21 cellular contexts compared by ENCODE assay signal in the genomic region with DNA sequence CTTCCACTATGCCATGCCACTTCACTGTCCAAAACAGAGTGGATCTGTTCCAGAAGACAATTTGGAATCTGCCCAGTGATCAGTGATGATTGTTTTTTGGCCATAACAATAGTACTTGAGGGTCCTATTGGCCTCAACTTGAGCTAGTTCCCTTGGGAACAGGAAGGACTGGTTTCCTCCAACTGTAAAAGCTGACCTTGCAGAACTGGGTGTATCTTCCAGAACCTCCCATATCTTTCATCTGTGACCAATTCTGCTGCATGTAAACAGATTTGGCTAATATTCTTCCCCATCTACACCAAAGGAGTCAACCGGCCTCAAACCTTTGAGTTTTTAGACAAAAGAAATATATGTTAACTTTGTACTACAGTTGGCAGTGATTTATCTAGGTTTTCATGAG.
DNase-seq lines count a peak whose midpoint lies in the region; ATAC-seq, FAIRE-seq and TF ChIP-seq lines count a peak whose summit lies in the region.
"Had no signal": no experiment of that assay in that cellular context is flagged by ENCODE, and none has a peak within 500 bp of the region (broad histone marks: within the 10 kb centered on the region; RNA-seq: fewer than 3 reads in every experiment).

No MANE protein-coding gene starts in this region.

- TF ChIP-seq CTCF in HepG2 (CRISPR knock-in tag; IDR thresholded peaks at IDR 0.05): no peak
- no peak for TF ChIP-seq CTCF in right lobe of liver (IDR thresholded peaks at IDR 0.05)
- no peak for TF ChIP-seq CTCF in parathyroid adenoma (IDR thresholded peaks at IDR 0.05)

- H2AFZ ChIP-seq in HepG2 (ENCODE audit: low read length) (no peak overlapping the region), parathyroid adenoma (no peak overlapping the region)

- H3K9me3 ChIP-seq in HepG2 (ENCODE audit: low read length) (no peaks in the 10 kb centered on the region), right lobe of liver (no peaks in the 10 kb centered on the region), parathyroid adenoma (ENCODE audit: control insufficient read depth, low read length) (no peaks in the 10 kb centered on the region), SJCRH30 (replicated peaks) (no peaks in the 10 kb centered on the region)

- TF ChIP-seq EP300 in HepG2 (IDR thresholded peaks at IDR 0.05; ENCODE audit: low read depth in 2 of 2, low read length in 2 of 2): no peak
- TF ChIP-seq EP300 in HepG2 (CRISPR knock-in tag; IDR thresholded peaks at IDR 0.05; ENCODE audit: borderline replicate concordance): no peak

- WGBS in HepG2 (ENCODE audit: low lambda C conversion rate): 0% methylated on average over 1 of the region's 1 CpG
- WGBS in right lobe of liver (ENCODE audit: insufficient coverage, low coverage, low lambda C conversion rate, missing lambda C conversion rate): 67% methylated on average over 1 of the region's 1 CpG

- H3K27me3 ChIP-seq in HepG2 (ENCODE audit: control insufficient read depth in 1 of 2, insufficient read depth in 2 of 2, low read length in 2 of 2): no peaks in the 10 kb centered on the region
- H3K27me3 ChIP-seq in right lobe of liver: no peaks in the 10 kb centered on the region
- no peaks in the 10 kb centered on the region for H3K27me3 ChIP-seq in parathyroid adenoma (ENCODE audit: control insufficient read depth, insufficient read depth, low read length)
- H3K27me3 ChIP-seq in SJCRH30: no peaks in the 10 kb centered on the region

- no peaks in the 10 kb centered on the region for H3K4me1 Mint-ChIP-seq in activated CD8-positive, alpha-beta memory T cell treated with anti-CD3 and anti-CD28 coated beads, Interleukin-2, amount 10 ng/mL, durations not matched to agents 7 days and 5 days
- H3K4me1 Mint-ChIP-seq: CD4-positive, alpha-beta memory T cell had no signal

- intact Hi-C loops in HepG2 (cut with micrococcal nuclease; ENCODE audit: unreplicated experiment): no loop called here
- intact Hi-C loops in right lobe of liver (cut with DNase I): no loop called here

- H3K36me3 Mint-ChIP-seq in activated CD8-positive, alpha-beta memory T cell treated with anti-CD3 and anti-CD28 coated beads, Interleukin-2, amount 10 ng/mL, durations not matched to agents 7 days and 5 days: no peaks in the 10 kb centered on the region
- H3K36me3 Mint-ChIP-seq: CD4-positive, alpha-beta memory T cell had no signal

- H3K27ac Mint-ChIP-seq in activated CD8-positive, alpha-beta memory T cell treated with anti-CD3 and anti-CD28 coated beads, Interleukin-2, amount 10 ng/mL, durations not matched to agents 7 days and 5 days: no peak overlapping the region
- H3K27ac Mint-ChIP-seq: CD4-positive, alpha-beta memory T cell; HFFc6 had no signal

- FAIRE-seq in HepG2 (lab: Jason Lieb, UNC): no peak
- FAIRE-seq: GM12878, GM19239, H54 had no signal

- H3K4me2 ChIP-seq in HepG2 (ENCODE audit: low read depth, low read length) (no peak overlapping the region), parathyroid adenoma (ENCODE audit: low read length) (no peak overlapping the region)

- H3K4me3 ChIP-seq in HepG2 (replicated peaks in 1 of 3; ENCODE audit: insufficient read depth in 1 of 3, low read depth in 2 of 3, low read length in 3 of 3): no peak overlapping the region
- H3K4me3 ChIP-seq in right lobe of liver: no peak overlapping the region
- no peak overlapping the region for H3K4me3 ChIP-seq in parathyroid adenoma (ENCODE audit: low read depth, low read length)
- H3K4me3 ChIP-seq in SJCRH30: no peak overlapping the region
- H3K4me3 ChIP-seq: GM12878, HAP-1 had no signal

- DNase-seq in HepG2 (ENCODE audit: low spot score) (no peak), right lobe of liver (no peak), NCI-H1092 (lab: John Stamatoyannopoulos, UW) (peak; percentile 51), SJCRH30 (no peak)
- DNase-seq in activated CD8-positive, alpha-beta memory T cell treated with anti-CD3 and anti-CD28 coated beads, Interleukin-2, amount 10 ng/mL, durations not matched to agents 7 days and 5 days: no peak
- DNase-seq: 8988T; C1 segment of cervical spinal cord; Calu3; CD4-positive, alpha-beta memory T cell; COR-L47; DMS79; EL; GDM1; GOT3; HFFc6 had no signal

- H3K4me3 Mint-ChIP-seq in activated CD8-positive, alpha-beta memory T cell treated with anti-CD3 and anti-CD28 coated beads, Interleukin-2, amount 10 ng/mL, durations not matched to agents 7 days and 5 days: no peak overlapping the region
- H3K4me3 Mint-ChIP-seq: CD4-positive, alpha-beta memory T cell; HFFc6 had no signal

- in situ Hi-C loops in HepG2 (cut with HindIII; ENCODE audit: extremely low pct_ligation_motif_present, low pct_unique_long_range_greater_than_20kb): no loop called here

- H4K20me1 ChIP-seq in HepG2 (ENCODE audit: insufficient read depth, low read length): no peaks in the 10 kb centered on the region

- TF ChIP-seq POLR2A in HepG2 (IDR thresholded peaks at IDR 0.05; ENCODE audit: insufficient read depth in 1 of 2, low read depth in 2 of 2, low read length in 2 of 2): no peak
- no peak for TF ChIP-seq POLR2A in right lobe of liver (IDR thresholded peaks at IDR 0.05)

- ATAC-seq in HepG2 (no peak), right lobe of liver (no peak), GM19351 (IDR thresholded peaks at IDR 0.05; ENCODE audit: unreplicated experiment) (no peak)
- ATAC-seq in activated CD8-positive, alpha-beta memory T cell treated with anti-CD3 and anti-CD28 coated beads, Interleukin-2, amount 10 ng/mL, durations not matched to agents 7 days and 5 days: no peak
- ATAC-seq: GM12878 had no signal

- H3K4me1 ChIP-seq in HepG2 (ENCODE audit: insufficient read depth, low read length) (no peaks in the 10 kb centered on the region), right lobe of liver (no peaks in the 10 kb centered on the region), parathyroid adenoma (no peaks in the 10 kb centered on the region), SJCRH30 (no peaks in the 10 kb centered on the region)
- H3K4me1 ChIP-seq: HAP-1 had no signal

- H3K9ac ChIP-seq in HepG2 (ENCODE audit: insufficient read depth, low read depth, low read length) (no peak overlapping the region), parathyroid adenoma (no peak overlapping the region)

- CTCF ChIA-PET in HepG2 (lab: Yijun Ruan, JAX; ENCODE audit: low intra/inter-chr PET ratio, low total read pairs): no interaction called here
- CTCF ChIA-PET in activated CD8-positive, alpha-beta memory T cell treated with anti-CD3 and anti-CD28 coated beads, Interleukin-2, amount 10 ng/mL, durations not matched to agents 7 days and 5 days (lab: Charles Lee): no interaction called here

- TF ChIP-seq RAD21 in HepG2 (CRISPR knock-in tag; IDR thresholded peaks at IDR 0.05): no peak

- no peak overlapping the region for H3K27ac ChIP-seq in HepG2 (ENCODE audit: extremely low read length, insufficient read depth, low read length)
- no peak overlapping the region for H3K27ac ChIP-seq in right lobe of liver
- H3K27ac ChIP-seq in parathyroid adenoma: peak overlapping the region; percentile 44
- H3K27ac ChIP-seq in SJCRH30: no peak overlapping the region

- POLR2A ChIA-PET in HepG2 (lab: Yijun Ruan, JAX): no interaction called here

- H3K36me3 ChIP-seq in HepG2 (replicated peaks in 1 of 2; ENCODE audit: control insufficient read depth in 1 of 2, insufficient read depth in 2 of 2, low read length in 2 of 2) (no peaks in the 10 kb centered on the region), right lobe of liver (no peaks in the 10 kb centered on the region), parathyroid adenoma (ENCODE audit: control insufficient read depth, insufficient read depth, low read length) (no peaks in the 10 kb centered on the region), SJCRH30 (no peaks in the 10 kb centered on the region)
- H3K36me3 ChIP-seq: HAP-1 had no signal

- no peaks in the 10 kb centered on the region for H3K9me3 Mint-ChIP-seq in activated CD8-positive, alpha-beta memory T cell treated with anti-CD3 and anti-CD28 coated beads, Interleukin-2, amount 10 ng/mL, durations not matched to agents 7 days and 5 days (ENCODE audit: low read depth)

- no peaks in the 10 kb centered on the region for H3K79me2 ChIP-seq in HepG2 (ENCODE audit: insufficient read depth, low read length)
- H3K79me2 ChIP-seq in parathyroid adenoma: no peaks in the 10 kb centered on the region

- H3K27me3 Mint-ChIP-seq in activated CD8-positive, alpha-beta memory T cell treated with anti-CD3 and anti-CD28 coated beads, Interleukin-2, amount 10 ng/mL, durations not matched to agents 7 days and 5 days: no peaks in the 10 kb centered on the region
- H3K27me3 Mint-ChIP-seq: CD4-positive, alpha-beta memory T cell had no signal

- no TSS peak for BruUV-seq in HepG2 (replicated peaks; lab: Mats Ljungman, UMichigan)

TF ChIP-seq in HepG2, 621 proteins besides CTCF, POLR2A, EP300 and RAD21 (continues in another document):
- no peak for TF ChIP-seq RAD51 (IDR thresholded peaks at IDR 0.05; ENCODE audit: borderline replicate concordance)
- TF ChIP-seq NAIF1 (CRISPR knock-in tag; IDR thresholded peaks at IDR 0.05; ENCODE audit: borderline replicate concordance): no peak
- TF ChIP-seq MAFK (conservative IDR thresholded peaks at IDR 0.05 in 1 of 2, IDR thresholded peaks at IDR 0.05 in 1 of 2; ENCODE audit: low read length in 2 of 2): peak in 1 of 2 experiments; percentile 62; a peak in 3 of 4 replicates
- no peak for TF ChIP-seq SPEN (CRISPR knock-in tag; IDR thresholded peaks at IDR 0.05; ENCODE audit: low read depth)
- TF ChIP-seq ZNF230 (CRISPR knock-in tag; IDR thresholded peaks at IDR 0.05): no peak
- no peak for TF ChIP-seq ETV5 (CRISPR knock-in tag; IDR thresholded peaks at IDR 0.05; ENCODE audit: borderline replicate concordance)
- peak; percentile 34; the same call in 1 of the 2 replicates for TF ChIP-seq MAFF (IDR thresholded peaks at IDR 0.05; ENCODE audit: low read depth, low read length)
- TF ChIP-seq EHMT2 (IDR thresholded peaks at IDR 0.05; ENCODE audit: borderline replicate concordance, low read depth, low read length): no peak
- no peak for TF ChIP-seq TBX2 (CRISPR knock-in tag; IDR thresholded peaks at IDR 0.05; ENCODE audit: borderline replicate concordance)
- no peak for TF ChIP-seq CCDC6 (CRISPR knock-in tag; IDR thresholded peaks at IDR 0.05)
- TF ChIP-seq GTF3A (CRISPR knock-in tag; conservative IDR thresholded peaks at IDR 0.05): no peak
- TF ChIP-seq ZFX (CRISPR knock-in tag; IDR thresholded peaks at IDR 0.05; ENCODE audit: low read depth): no peak
